ENCODE assay signal across 1 cellular context in the genomic region with DNA sequence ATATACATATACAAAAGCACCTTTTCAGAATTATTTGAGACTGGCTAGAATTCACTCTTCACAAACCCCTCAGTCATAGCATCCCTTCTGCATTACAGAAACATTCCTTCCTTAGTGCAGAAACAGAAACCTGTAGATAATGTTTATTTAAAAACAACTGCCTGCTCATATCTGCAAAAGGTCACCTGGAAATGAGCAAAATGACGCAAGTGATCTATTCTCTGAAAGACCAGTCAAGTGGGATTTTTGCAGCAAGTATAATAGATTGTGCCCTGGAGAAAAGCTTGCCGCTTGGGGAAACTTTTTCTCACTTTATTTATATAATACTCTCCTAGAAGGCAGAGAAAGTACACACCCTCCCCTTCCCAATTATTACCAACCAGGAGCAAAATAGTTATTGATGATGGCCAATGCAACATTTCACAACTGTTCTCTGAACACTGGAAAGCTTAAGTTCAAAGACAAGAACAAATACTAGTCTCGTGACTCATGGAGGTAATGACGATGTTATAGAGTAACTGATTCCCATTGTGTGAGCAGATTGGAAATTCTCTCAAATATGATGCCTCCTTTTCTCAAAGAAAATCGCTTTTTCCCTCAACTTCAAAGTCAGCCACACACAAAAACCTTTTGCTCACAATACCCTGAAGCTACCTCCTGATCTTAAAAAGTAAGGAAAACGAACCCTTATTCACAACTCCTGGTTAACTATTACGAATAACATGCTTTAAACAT.
TF ChIP-seq lines count a peak whose summit lies in the region.

No MANE protein-coding gene starts in this region.

TF ChIP-seq in GM23338, 12 proteins besides CTCF, POLR2A, EP300 and RAD21 (continued from another document):
- TF ChIP-seq, protein P1, sequence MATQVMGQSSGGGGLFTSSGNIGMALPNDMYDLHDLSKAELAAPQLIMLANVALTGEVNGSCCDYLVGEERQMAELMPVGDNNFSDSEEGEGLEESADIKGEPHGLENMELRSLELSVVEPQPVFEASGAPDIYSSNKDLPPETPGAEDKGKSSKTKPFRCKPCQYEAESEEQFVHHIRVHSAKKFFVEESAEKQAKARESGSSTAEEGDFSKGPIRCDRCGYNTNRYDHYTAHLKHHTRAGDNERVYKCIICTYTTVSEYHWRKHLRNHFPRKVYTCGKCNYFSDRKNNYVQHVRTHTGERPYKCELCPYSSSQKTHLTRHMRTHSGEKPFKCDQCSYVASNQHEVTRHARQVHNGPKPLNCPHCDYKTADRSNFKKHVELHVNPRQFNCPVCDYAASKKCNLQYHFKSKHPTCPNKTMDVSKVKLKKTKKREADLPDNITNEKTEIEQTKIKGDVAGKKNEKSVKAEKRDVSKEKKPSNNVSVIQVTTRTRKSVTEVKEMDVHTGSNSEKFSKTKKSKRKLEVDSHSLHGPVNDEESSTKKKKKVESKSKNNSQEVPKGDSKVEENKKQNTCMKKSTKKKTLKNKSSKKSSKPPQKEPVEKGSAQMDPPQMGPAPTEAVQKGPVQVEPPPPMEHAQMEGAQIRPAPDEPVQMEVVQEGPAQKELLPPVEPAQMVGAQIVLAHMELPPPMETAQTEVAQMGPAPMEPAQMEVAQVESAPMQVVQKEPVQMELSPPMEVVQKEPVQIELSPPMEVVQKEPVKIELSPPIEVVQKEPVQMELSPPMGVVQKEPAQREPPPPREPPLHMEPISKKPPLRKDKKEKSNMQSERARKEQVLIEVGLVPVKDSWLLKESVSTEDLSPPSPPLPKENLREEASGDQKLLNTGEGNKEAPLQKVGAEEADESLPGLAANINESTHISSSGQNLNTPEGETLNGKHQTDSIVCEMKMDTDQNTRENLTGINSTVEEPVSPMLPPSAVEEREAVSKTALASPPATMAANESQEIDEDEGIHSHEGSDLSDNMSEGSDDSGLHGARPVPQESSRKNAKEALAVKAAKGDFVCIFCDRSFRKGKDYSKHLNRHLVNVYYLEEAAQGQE (IDR thresholded peaks at IDR 0.05; ENCODE audit: unreplicated experiment) = no peak
- no peak for TF ChIP-seq EZH2phosphoT487 (IDR thresholded peaks at IDR 0.05; ENCODE audit: unreplicated experiment)
- no peak for TF ChIP-seq NANOG (IDR thresholded peaks at IDR 0.05; ENCODE audit: borderline replicate concordance)
- TF ChIP-seq JUNB (IDR thresholded peaks at IDR 0.05; ENCODE audit: unreplicated experiment) = no peak
- TF ChIP-seq, protein P2, sequence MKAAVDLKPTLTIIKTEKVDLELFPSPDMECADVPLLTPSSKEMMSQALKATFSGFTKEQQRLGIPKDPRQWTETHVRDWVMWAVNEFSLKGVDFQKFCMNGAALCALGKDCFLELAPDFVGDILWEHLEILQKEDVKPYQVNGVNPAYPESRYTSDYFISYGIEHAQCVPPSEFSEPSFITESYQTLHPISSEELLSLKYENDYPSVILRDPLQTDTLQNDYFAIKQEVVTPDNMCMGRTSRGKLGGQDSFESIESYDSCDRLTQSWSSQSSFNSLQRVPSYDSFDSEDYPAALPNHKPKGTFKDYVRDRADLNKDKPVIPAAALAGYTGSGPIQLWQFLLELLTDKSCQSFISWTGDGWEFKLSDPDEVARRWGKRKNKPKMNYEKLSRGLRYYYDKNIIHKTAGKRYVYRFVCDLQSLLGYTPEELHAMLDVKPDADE (IDR thresholded peaks at IDR 0.05) = no peak
- no peak for TF ChIP-seq CREB1 (CRISPR knock-in tag; IDR thresholded peaks at IDR 0.05; ENCODE audit: low read depth)
- TF ChIP-seq, protein P3, sequence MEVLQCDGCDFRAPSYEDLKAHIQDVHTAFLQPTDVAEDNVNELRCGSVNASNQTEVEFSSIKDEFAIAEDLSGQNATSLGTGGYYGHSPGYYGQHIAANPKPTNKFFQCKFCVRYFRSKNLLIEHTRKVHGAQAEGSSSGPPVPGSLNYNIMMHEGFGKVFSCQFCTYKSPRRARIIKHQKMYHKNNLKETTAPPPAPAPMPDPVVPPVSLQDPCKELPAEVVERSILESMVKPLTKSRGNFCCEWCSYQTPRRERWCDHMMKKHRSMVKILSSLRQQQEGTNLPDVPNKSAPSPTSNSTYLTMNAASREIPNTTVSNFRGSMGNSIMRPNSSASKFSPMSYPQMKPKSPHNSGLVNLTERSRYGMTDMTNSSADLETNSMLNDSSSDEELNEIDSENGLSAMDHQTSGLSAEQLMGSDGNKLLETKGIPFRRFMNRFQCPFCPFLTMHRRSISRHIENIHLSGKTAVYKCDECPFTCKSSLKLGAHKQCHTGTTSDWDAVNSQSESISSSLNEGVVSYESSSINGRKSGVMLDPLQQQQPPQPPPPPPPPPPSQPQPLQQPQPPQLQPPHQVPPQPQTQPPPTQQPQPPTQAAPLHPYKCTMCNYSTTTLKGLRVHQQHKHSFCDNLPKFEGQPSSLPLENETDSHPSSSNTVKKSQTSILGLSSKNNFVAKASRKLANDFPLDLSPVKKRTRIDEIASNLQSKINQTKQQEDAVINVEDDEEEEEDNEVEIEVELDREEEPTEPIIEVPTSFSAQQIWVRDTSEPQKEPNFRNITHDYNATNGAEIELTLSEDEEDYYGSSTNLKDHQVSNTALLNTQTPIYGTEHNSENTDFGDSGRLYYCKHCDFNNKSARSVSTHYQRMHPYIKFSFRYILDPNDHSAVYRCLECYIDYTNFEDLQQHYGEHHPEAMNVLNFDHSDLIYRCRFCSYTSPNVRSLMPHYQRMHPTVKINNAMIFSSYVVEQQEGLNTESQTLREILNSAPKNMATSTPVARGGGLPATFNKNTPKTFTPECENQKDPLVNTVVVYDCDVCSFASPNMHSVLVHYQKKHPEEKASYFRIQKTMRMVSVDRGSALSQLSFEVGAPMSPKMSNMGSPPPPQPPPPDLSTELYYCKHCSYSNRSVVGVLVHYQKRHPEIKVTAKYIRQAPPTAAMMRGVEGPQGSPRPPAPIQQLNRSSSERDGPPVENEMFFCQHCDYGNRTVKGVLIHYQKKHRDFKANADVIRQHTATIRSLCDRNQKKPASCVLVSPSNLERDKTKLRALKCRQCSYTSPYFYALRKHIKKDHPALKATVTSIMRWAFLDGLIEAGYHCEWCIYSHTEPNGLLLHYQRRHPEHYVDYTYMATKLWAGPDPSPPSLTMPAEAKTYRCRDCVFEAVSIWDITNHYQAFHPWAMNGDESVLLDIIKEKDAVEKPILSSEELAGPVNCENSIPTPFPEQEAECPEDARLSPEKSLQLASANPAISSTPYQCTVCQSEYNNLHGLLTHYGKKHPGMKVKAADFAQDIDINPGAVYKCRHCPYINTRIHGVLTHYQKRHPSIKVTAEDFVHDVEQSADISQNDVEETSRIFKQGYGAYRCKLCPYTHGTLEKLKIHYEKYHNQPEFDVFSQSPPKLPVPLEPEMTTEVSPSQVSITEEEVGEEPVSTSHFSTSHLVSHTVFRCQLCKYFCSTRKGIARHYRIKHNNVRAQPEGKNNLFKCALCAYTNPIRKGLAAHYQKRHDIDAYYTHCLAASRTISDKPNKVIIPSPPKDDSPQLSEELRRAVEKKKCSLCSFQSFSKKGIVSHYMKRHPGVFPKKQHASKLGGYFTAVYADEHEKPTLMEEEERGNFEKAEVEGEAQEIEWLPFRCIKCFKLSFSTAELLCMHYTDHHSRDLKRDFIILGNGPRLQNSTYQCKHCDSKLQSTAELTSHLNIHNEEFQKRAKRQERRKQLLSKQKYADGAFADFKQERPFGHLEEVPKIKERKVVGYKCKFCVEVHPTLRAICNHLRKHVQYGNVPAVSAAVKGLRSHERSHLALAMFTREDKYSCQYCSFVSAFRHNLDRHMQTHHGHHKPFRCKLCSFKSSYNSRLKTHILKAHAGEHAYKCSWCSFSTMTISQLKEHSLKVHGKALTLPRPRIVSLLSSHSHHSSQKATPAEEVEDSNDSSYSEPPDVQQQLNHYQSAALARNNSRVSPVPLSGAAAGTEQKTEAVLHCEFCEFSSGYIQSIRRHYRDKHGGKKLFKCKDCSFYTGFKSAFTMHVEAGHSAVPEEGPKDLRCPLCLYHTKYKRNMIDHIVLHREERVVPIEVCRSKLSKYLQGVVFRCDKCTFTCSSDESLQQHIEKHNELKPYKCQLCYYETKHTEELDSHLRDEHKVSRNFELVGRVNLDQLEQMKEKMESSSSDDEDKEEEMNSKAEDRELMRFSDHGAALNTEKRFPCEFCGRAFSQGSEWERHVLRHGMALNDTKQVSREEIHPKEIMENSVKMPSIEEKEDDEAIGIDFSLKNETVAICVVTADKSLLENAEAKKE (CRISPR knock-in tag; IDR thresholded peaks at IDR 0.05) = no peak
- TF ChIP-seq EZH2 (IDR thresholded peaks at IDR 0.05; ENCODE audit: low read depth, unreplicated experiment) = no peak
- TF ChIP-seq ZNF331 (CRISPR knock-in tag; IDR thresholded peaks at IDR 0.05; ENCODE audit: low read depth) = no peak
